In the genomic region with DNA sequence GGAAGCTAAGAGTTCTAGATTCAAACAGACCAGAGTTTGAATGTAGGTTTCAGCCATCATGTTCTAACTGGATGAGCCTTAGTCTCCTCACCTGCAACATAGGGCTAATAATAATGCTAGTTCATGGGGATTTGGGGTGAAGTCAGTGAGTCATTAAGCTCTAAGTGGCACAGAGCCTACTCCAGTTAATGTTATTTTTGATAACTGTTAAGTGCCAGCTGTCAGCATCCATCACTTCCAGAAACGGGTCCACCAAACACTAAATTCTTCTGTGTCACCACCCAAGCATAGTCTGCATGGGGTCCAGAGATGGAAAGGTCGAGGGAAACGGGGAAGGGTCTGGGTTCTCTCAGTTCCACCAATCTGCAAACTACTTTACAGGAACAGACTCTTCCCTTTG, we compare ENCODE assay signal across 14 cellular contexts. TPM values are rescaled to one million over a fixed set of nuclear protein-coding genes. Genes with fewer than 3 reads are reported as not detected.
DNase-seq lines count a peak whose midpoint lies in the region; ATAC-seq, FAIRE-seq and TF ChIP-seq lines count a peak whose summit lies in the region.
"Had no signal": no experiment of that assay in that cellular context is flagged by ENCODE, and none has a peak within 500 bp of the region (broad histone marks: within the 10 kb centered on the region; RNA-seq: fewer than 3 reads in every experiment).

No MANE protein-coding gene starts in this region.

- no peak for TF ChIP-seq POLR2A in H54 (IDR thresholded peaks at IDR 0.05; ENCODE audit: low read depth, low read length)

- H3K4me3 Mint-ChIP-seq in T-helper 17 cell, result no peak overlapping the region

- FAIRE-seq in H54 (lab: Jason Lieb, UNC), result no peak

- peaks cover 16% of the 10 kb centered on the region for H3K4me1 Mint-ChIP-seq in T-helper 17 cell

- H3K9me3 ChIP-seq in T-helper 17 cell (ENCODE audit: control insufficient read depth, low read length, poor library complexity, severe bottlenecking), result no peaks in the 10 kb centered on the region
- H3K9me3 ChIP-seq: esophagus muscularis mucosa, stomach had no signal

- H3K27ac Mint-ChIP-seq in T-helper 17 cell, result peak overlapping the region; percentile 100
- H3K27ac Mint-ChIP-seq: activated CD4-positive, alpha-beta memory T cell treated with anti-CD3 and anti-CD28 coated beads for 36 hours had no signal

- peaks cover 5% of the 10 kb centered on the region for H3K36me3 Mint-ChIP-seq in T-helper 17 cell (ENCODE audit: low read depth)
- H3K36me3 Mint-ChIP-seq: activated CD4-positive, alpha-beta memory T cell treated with anti-CD3 and anti-CD28 coated beads for 36 hours had no signal

- ATAC-seq in T-helper 17 cell (no peak), HG02870 (IDR thresholded peaks at IDR 0.05; ENCODE audit: unreplicated experiment) (no peak), HG02970 (IDR thresholded peaks at IDR 0.05; ENCODE audit: low FRiP score, unreplicated experiment) (no peak)

- DNase-seq in A172 (ENCODE audit: low spot score), result peak; percentile 40
- peak; percentile 21 for DNase-seq in EH (ENCODE audit: low read depth)
- no peak for DNase-seq in T-helper 17 cell
- peak; percentile 68 for DNase-seq in myocyte (ENCODE audit: low read depth)
- no peak for DNase-seq in H54 (ENCODE audit: insufficient read length, low spot score)
- DNase-seq in NCI-H2196 treated with DMSO at 0.1 percent for 48 hours (lab: John Stamatoyannopoulos, UW; ENCODE audit: unreplicated experiment), result no peak
- DNase-seq: activated CD4-positive, alpha-beta memory T cell treated with anti-CD3 and anti-CD28 coated beads for 36 hours; anterior cingulate cortex; cortex of kidney; stomach had no signal

- no peaks in the 10 kb centered on the region for H3K27me3 Mint-ChIP-seq in T-helper 17 cell
- H3K27me3 Mint-ChIP-seq: activated CD4-positive, alpha-beta memory T cell treated with anti-CD3 and anti-CD28 coated beads for 36 hours had no signal

RNA-seq across cellular contexts. Expression of gene TSC1, which starts 1.8 kb away (rescaled TPM):
- 25.3 and 28.2 TPM in 2 replicates for total RNA-seq in A172 (2014; rRNA removed; shearing (Covaris generic))
- total RNA-seq in T-helper 17 cell (10 to 100 TPM; 51.2 to 58.3 TPM), myocyte (30.3 and 54.3 TPM in 2 replicates)
- 17.0 TPM for polyA plus RNA-seq in myocyte (2012)

RNA-seq across cellular contexts. Expression of gene GFI1B, which starts 32.3 kb away (rescaled TPM):
- 0.19 and 0.47 TPM in 2 replicates for total RNA-seq in A172 (2014; rRNA removed; shearing (Covaris generic))
- total RNA-seq in T-helper 17 cell (10 to 100 TPM in 1 of 2 donors, 1 to 10 TPM in 1; 1.1 to 29.3 TPM), myocyte (0.10 TPM in 1 of 2 replicates, not detected in the other)
- not detected for polyA plus RNA-seq in myocyte (2012)
- total RNA-seq: activated CD4-positive, alpha-beta memory T cell treated with anti-CD3 and anti-CD28 coated beads for 36 hours had no signal
- polyA plus RNA-seq: hepatocyte, stomach had no signal

Comparison
In these comparisons a context has a peak if more than half of its experiments do, and no peak if none do; other contexts are left out.
1. DNase-seq: peak in A172 (single experiment), EH (single experiment) and myocyte (single experiment); none in T-helper 17 cell (0 of 3), H54 (single experiment) and NCI-H2196 treated with DMSO at 0.1 percent for 48 hours (single experiment).